1 cellular context compared by ENCODE assay signal in genomic region chr14:21437063-21437901, GRCh38.
TF ChIP-seq lines count a peak whose summit lies in the region.

No MANE protein-coding gene starts in this region.

TF ChIP-seq in H1, 55 proteins besides CTCF, POLR2A, EP300 and RAD21:
- TF ChIP-seq SIN3A (conservative IDR thresholded peaks at IDR 0.05 in 1 of 2, IDR thresholded peaks at IDR 0.05 in 1 of 2; ENCODE audit: low read depth in 1 of 2, low read length in 2 of 2), result peak in 1 of 2 experiments; percentile 71; a peak in 1 of 4 replicates
- peak; percentile 96 for TF ChIP-seq CHD2 (IDR thresholded peaks at IDR 0.05; ENCODE audit: low read length)
- TF ChIP-seq, protein P1, sequence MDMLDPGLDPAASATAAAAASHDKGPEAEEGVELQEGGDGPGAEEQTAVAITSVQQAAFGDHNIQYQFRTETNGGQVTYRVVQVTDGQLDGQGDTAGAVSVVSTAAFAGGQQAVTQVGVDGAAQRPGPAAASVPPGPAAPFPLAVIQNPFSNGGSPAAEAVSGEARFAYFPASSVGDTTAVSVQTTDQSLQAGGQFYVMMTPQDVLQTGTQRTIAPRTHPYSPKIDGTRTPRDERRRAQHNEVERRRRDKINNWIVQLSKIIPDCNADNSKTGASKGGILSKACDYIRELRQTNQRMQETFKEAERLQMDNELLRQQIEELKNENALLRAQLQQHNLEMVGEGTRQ (IDR thresholded peaks at IDR 0.05; ENCODE audit: low read length), result no peak
- no peak; the same call in 1 of the 2 replicates for TF ChIP-seq YY1 (IDR thresholded peaks at IDR 0.05; ENCODE audit: low read depth, low read length)
- TF ChIP-seq KDM5A (IDR thresholded peaks at IDR 0.05; ENCODE audit: low read length), result no peak
- peak; percentile 25; the same call in 1 of the 2 replicates for TF ChIP-seq NRF1 (IDR thresholded peaks at IDR 0.05; ENCODE audit: low read depth, low read length)
- TF ChIP-seq TAF1 (IDR thresholded peaks at IDR 0.05; ENCODE audit: low read depth, low read length), result peak; percentile 82
- no peak for TF ChIP-seq CTBP2 (IDR thresholded peaks at IDR 0.05; ENCODE audit: borderline replicate concordance, insufficient read depth, insufficient read length, low read length)
- no peak for TF ChIP-seq SIRT6 (IDR thresholded peaks at IDR 0.05; ENCODE audit: low read length)
- TF ChIP-seq PHF8 (conservative IDR thresholded peaks at IDR 0.05; ENCODE audit: low read depth, low read length), result no peak
- peak; percentile 68 for TF ChIP-seq TAF7 (optimal IDR thresholded peaks at IDR 0.05; ENCODE audit: borderline replicate concordance, low read depth, low read length)
- TF ChIP-seq TBP (IDR thresholded peaks at IDR 0.05; ENCODE audit: low read depth, low read length), result peak; percentile 46; the same call in 1 of the 2 replicates
- peak; percentile 78 for TF ChIP-seq SP2 (IDR thresholded peaks at IDR 0.05; ENCODE audit: low read length)
- peak; percentile 61; the same call in 1 of the 2 replicates for TF ChIP-seq KDM1A (IDR thresholded peaks at IDR 0.05; ENCODE audit: borderline replicate concordance, low read length)
- no peak for TF ChIP-seq FOSL1 (IDR thresholded peaks at IDR 0.05; ENCODE audit: insufficient read depth, low read depth, low read length)
- TF ChIP-seq E2F6 (IDR thresholded peaks at IDR 0.05), result no peak
- TF ChIP-seq GTF2F1 (IDR thresholded peaks at IDR 0.05; ENCODE audit: borderline replicate concordance, low read depth, low read length), result no peak
- TF ChIP-seq ZNF274 (IDR thresholded peaks at IDR 0.05; ENCODE audit: borderline replicate concordance, extremely low read depth, low read length), result no peak
- no peak for TF ChIP-seq BACH1 (IDR thresholded peaks at IDR 0.05; ENCODE audit: low read length)
- no peak for TF ChIP-seq ATF3 (IDR thresholded peaks at IDR 0.05; ENCODE audit: insufficient read depth, low read depth, low read length)
- no peak for TF ChIP-seq POU5F1 (IDR thresholded peaks at IDR 0.05; ENCODE audit: low read depth, low read length)
- no peak for TF ChIP-seq SIX5 (IDR thresholded peaks at IDR 0.05; ENCODE audit: low read depth, low read length)
- TF ChIP-seq, protein P2, sequence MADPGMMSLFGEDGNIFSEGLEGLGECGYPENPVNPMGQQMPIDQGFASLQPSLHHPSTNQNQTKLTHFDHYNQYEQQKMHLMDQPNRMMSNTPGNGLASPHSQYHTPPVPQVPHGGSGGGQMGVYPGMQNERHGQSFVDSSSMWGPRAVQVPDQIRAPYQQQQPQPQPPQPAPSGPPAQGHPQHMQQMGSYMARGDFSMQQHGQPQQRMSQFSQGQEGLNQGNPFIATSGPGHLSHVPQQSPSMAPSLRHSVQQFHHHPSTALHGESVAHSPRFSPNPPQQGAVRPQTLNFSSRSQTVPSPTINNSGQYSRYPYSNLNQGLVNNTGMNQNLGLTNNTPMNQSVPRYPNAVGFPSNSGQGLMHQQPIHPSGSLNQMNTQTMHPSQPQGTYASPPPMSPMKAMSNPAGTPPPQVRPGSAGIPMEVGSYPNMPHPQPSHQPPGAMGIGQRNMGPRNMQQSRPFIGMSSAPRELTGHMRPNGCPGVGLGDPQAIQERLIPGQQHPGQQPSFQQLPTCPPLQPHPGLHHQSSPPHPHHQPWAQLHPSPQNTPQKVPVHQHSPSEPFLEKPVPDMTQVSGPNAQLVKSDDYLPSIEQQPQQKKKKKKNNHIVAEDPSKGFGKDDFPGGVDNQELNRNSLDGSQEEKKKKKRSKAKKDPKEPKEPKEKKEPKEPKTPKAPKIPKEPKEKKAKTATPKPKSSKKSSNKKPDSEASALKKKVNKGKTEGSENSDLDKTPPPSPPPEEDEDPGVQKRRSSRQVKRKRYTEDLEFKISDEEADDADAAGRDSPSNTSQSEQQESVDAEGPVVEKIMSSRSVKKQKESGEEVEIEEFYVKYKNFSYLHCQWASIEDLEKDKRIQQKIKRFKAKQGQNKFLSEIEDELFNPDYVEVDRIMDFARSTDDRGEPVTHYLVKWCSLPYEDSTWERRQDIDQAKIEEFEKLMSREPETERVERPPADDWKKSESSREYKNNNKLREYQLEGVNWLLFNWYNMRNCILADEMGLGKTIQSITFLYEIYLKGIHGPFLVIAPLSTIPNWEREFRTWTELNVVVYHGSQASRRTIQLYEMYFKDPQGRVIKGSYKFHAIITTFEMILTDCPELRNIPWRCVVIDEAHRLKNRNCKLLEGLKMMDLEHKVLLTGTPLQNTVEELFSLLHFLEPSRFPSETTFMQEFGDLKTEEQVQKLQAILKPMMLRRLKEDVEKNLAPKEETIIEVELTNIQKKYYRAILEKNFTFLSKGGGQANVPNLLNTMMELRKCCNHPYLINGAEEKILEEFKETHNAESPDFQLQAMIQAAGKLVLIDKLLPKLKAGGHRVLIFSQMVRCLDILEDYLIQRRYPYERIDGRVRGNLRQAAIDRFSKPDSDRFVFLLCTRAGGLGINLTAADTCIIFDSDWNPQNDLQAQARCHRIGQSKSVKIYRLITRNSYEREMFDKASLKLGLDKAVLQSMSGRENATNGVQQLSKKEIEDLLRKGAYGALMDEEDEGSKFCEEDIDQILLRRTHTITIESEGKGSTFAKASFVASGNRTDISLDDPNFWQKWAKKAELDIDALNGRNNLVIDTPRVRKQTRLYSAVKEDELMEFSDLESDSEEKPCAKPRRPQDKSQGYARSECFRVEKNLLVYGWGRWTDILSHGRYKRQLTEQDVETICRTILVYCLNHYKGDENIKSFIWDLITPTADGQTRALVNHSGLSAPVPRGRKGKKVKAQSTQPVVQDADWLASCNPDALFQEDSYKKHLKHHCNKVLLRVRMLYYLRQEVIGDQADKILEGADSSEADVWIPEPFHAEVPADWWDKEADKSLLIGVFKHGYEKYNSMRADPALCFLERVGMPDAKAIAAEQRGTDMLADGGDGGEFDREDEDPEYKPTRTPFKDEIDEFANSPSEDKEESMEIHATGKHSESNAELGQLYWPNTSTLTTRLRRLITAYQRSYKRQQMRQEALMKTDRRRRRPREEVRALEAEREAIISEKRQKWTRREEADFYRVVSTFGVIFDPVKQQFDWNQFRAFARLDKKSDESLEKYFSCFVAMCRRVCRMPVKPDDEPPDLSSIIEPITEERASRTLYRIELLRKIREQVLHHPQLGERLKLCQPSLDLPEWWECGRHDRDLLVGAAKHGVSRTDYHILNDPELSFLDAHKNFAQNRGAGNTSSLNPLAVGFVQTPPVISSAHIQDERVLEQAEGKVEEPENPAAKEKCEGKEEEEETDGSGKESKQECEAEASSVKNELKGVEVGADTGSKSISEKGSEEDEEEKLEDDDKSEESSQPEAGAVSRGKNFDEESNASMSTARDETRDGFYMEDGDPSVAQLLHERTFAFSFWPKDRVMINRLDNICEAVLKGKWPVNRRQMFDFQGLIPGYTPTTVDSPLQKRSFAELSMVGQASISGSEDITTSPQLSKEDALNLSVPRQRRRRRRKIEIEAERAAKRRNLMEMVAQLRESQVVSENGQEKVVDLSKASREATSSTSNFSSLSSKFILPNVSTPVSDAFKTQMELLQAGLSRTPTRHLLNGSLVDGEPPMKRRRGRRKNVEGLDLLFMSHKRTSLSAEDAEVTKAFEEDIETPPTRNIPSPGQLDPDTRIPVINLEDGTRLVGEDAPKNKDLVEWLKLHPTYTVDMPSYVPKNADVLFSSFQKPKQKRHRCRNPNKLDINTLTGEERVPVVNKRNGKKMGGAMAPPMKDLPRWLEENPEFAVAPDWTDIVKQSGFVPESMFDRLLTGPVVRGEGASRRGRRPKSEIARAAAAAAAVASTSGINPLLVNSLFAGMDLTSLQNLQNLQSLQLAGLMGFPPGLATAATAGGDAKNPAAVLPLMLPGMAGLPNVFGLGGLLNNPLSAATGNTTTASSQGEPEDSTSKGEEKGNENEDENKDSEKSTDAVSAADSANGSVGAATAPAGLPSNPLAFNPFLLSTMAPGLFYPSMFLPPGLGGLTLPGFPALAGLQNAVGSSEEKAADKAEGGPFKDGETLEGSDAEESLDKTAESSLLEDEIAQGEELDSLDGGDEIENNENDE (IDR thresholded peaks at IDR 0.05; ENCODE audit: insufficient replicate concordance, low read length), result no peak
- no peak for TF ChIP-seq MAFK (IDR thresholded peaks at IDR 0.05; ENCODE audit: low read depth, low read length)
- no peak for TF ChIP-seq HDAC6 (IDR thresholded peaks at IDR 0.05; ENCODE audit: low read depth, low read length)
- TF ChIP-seq BRCA1 (IDR thresholded peaks at IDR 0.05; ENCODE audit: low read depth, low read length), result no peak
- 0 out of 2 replicates have a peak, but pooled peaks have one; percentile 67 for TF ChIP-seq RBBP5 (IDR thresholded peaks at IDR 0.05; ENCODE audit: borderline replicate concordance, low read depth, low read length)
- TF ChIP-seq SP1 (IDR thresholded peaks at IDR 0.05; ENCODE audit: low read depth, low read length), result peak; percentile 98
- no peak for TF ChIP-seq SUZ12 (IDR thresholded peaks at IDR 0.05; ENCODE audit: low read length)
- no peak for TF ChIP-seq BCL11A (IDR thresholded peaks at IDR 0.05; ENCODE audit: low read depth in 2 of 2, low read length in 2 of 2)
- TF ChIP-seq CBX5 (IDR thresholded peaks at IDR 0.05; ENCODE audit: low read depth, low read length), result no peak
- TF ChIP-seq RFX5 (IDR thresholded peaks at IDR 0.05; ENCODE audit: borderline replicate concordance, low read depth, low read length), result no peak
- TF ChIP-seq ASH2L (IDR thresholded peaks at IDR 0.05; ENCODE audit: low read length), result peak; percentile 85
- no peak for TF ChIP-seq CHD1 (IDR thresholded peaks at IDR 0.05; ENCODE audit: low read depth, low read length)
- TF ChIP-seq EGR1 (IDR thresholded peaks at IDR 0.05; ENCODE audit: borderline replicate concordance, low read depth, low read length), result peak; percentile 41; the same call in 1 of the 2 replicates
- TF ChIP-seq TEAD4 (IDR thresholded peaks at IDR 0.05; ENCODE audit: low read depth, low read length), result no peak
- TF ChIP-seq TCF12 (IDR thresholded peaks at IDR 0.05; ENCODE audit: low read depth, low read length), result no peak
- no peak for TF ChIP-seq SAP30 (IDR thresholded peaks at IDR 0.05; ENCODE audit: insufficient read depth, insufficient replicate concordance, low read length)
- peak; percentile 81 for TF ChIP-seq CREB1 (IDR thresholded peaks at IDR 0.05)
- TF ChIP-seq MAX (IDR thresholded peaks at IDR 0.05), result no peak; the same call in 1 of the 2 replicates
- TF ChIP-seq NANOG (IDR thresholded peaks at IDR 0.05; ENCODE audit: insufficient read depth, low read depth, low read length, poor library complexity, severe bottlenecking), result no peak
- TF ChIP-seq CEBPB (IDR thresholded peaks at IDR 0.05; ENCODE audit: low read depth, low read length), result no peak
- no peak for TF ChIP-seq KDM4A (IDR thresholded peaks at IDR 0.05; ENCODE audit: low read depth, low read length, severe bottlenecking)
- no peak for TF ChIP-seq EZH2 (IDR thresholded peaks at IDR 0.05; ENCODE audit: low read depth, low read length, severe bottlenecking)
- TF ChIP-seq, protein P3, sequence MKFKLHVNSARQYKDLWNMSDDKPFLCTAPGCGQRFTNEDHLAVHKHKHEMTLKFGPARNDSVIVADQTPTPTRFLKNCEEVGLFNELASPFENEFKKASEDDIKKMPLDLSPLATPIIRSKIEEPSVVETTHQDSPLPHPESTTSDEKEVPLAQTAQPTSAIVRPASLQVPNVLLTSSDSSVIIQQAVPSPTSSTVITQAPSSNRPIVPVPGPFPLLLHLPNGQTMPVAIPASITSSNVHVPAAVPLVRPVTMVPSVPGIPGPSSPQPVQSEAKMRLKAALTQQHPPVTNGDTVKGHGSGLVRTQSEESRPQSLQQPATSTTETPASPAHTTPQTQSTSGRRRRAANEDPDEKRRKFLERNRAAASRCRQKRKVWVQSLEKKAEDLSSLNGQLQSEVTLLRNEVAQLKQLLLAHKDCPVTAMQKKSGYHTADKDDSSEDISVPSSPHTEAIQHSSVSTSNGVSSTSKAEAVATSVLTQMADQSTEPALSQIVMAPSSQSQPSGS (IDR thresholded peaks at IDR 0.05; ENCODE audit: low read length), result 0 out of 2 replicates have a peak, but pooled peaks have one; percentile 42
- TF ChIP-seq HDAC2 (IDR thresholded peaks at IDR 0.05; ENCODE audit: borderline replicate concordance in 1 of 2, low read depth in 2 of 2, low read length in 2 of 2), result no peak
- no peak for TF ChIP-seq SRF (IDR thresholded peaks at IDR 0.05; ENCODE audit: low read depth, low read length)
- TF ChIP-seq CBX8 (IDR thresholded peaks at IDR 0.05; ENCODE audit: borderline replicate concordance, low read depth, low read length), result no peak
- TF ChIP-seq GABPA (IDR thresholded peaks at IDR 0.05; ENCODE audit: borderline replicate concordance, insufficient read depth, low read length), result no peak; the same call in 1 of the 2 replicates
- no peak for TF ChIP-seq JUN (IDR thresholded peaks at IDR 0.05; ENCODE audit: low read depth, low read length)
- TF ChIP-seq POLR2AphosphoS5 (IDR thresholded peaks at IDR 0.05; ENCODE audit: low read depth, low read length), result peak; percentile 89
- no peak for TF ChIP-seq JUND (IDR thresholded peaks at IDR 0.05; ENCODE audit: low read length)
- no peak for TF ChIP-seq RXRA (IDR thresholded peaks at IDR 0.05; ENCODE audit: insufficient read depth, low read depth, low read length)
- no peak for TF ChIP-seq RNF2 (IDR thresholded peaks at IDR 0.05; ENCODE audit: borderline replicate concordance, low read depth, low read length, missing control alignments, poor library complexity, severe bottlenecking)
- TF ChIP-seq SP4 (IDR thresholded peaks at IDR 0.05; ENCODE audit: low read length), result no peak
